ENCODE assay signal across 27 cellular contexts in genomic region chr6:19918436-19918835, GRCh38.
"Had no signal": no experiment of that assay in that cellular context is flagged by ENCODE, and none has a peak within 500 bp of the region (broad histone marks: within the 10 kb centered on the region; RNA-seq: fewer than 3 reads in every experiment).

No MANE protein-coding gene starts in this region.

- FAIRE-seq: urothelium cell line had no signal

- H3K4me3 ChIP-seq: stomach, suprapubic skin, testis, thoracic aorta, thyroid gland, tibial artery, tibial nerve, transverse colon, upper lobe of left lung, upper lobe of right lung, uterus, vagina had no signal

- DNase-seq: stimulated activated CD4-positive, alpha-beta T cell treated with anti-CD3 and anti-CD28 coated beads, Interleukin-2, amount 100 ng/mL, for 48 hours; stimulated activated CD4-positive, alpha-beta T cell treated with anti-CD3 and anti-CD28 coated beads, Interleukin-4, amount 100 ng/mL, for 1 hour; stimulated activated CD4-positive, alpha-beta T cell treated with anti-CD3 and anti-CD28 coated beads, Interleukin-4, amount 100 ng/mL, for 24 hours; stimulated activated CD4-positive, alpha-beta T cell treated with anti-CD3 and anti-CD28 coated beads, Interleukin-4, amount 100 ng/mL, for 4 hours; stimulated activated CD8-positive, alpha-beta memory T cell treated with anti-CD3 and anti-CD28 coated beads, Interleukin-4, amount 100 ng/mL, for 48 hours; stimulated activated naive B cell treated with anti-CD40 and anti-IgM and Interleukin-4, amounts not matched to agents 10 μg/mL and 1 μg/mL and 100 μg/mL, for 72 hours; stimulated activated naive CD4-positive, alpha-beta T cell; stimulated activated naive CD4-positive, alpha-beta T cell treated with Interleukin-2 at 50 U/mL for 16 hours; stimulated activated naive CD8-positive, alpha-beta T cell treated with anti-CD3 and anti-CD28 coated beads, Interleukin-15, amount 100 ng/mL, for 72 hours; stimulated activated naive CD8-positive, alpha-beta T cell treated with anti-CD3 and anti-CD28 coated beads, Interleukin-15, Interleukin-2, amounts not matched to agents 100 U/mL and 50 U/mL, for 24 hours; stomach; substantia nigra; testis; thyroid gland; tibial artery; transverse colon; trophoblast cell; upper lobe of left lung; upper lobe of right lung; uterus had no signal

- H3K4me1 ChIP-seq: stomach, suprapubic skin, testis, thyroid gland, tibial nerve, transverse colon, upper lobe of left lung, upper lobe of right lung, uterus, vagina had no signal

- ATAC-seq: stimulated activated effector memory CD8-positive, alpha-beta T cell treated with anti-CD3 and anti-CD28 coated beads, Interleukin-12 subunit alpha, Interleukin-12 subunit beta, amount 100 ng/mL, for 72 hours; stimulated activated memory B cell treated with anti-CD40 and anti-IgM and Interleukin-4, amounts not matched to agents 10 μg/mL and 1 μg/mL and 100 μg/mL, for 72 hours; stimulated activated naive B cell treated with anti-CD40 and anti-IgM and Interleukin-4, amounts not matched to agents 10 μg/mL and 1 μg/mL and 100 μg/mL, for 72 hours; stimulated activated naive CD8-positive, alpha-beta T cell treated with anti-CD3 and anti-CD28 coated beads, Interleukin-15, amount 100 ng/mL, for 72 hours; stimulated activated naive CD8-positive, alpha-beta T cell treated with anti-CD3 and anti-CD28 coated beads, Interleukin-15, Interleukin-2, amounts not matched to agents 100 U/mL and 50 U/mL, for 24 hours; upper lobe of right lung had no signal

- H3K36me3 ChIP-seq: stomach, suprapubic skin, thoracic aorta, thyroid gland, tibial artery, tibial nerve, transverse colon, upper lobe of left lung, upper lobe of right lung, uterus, vagina had no signal

- H3K27ac ChIP-seq: stomach, suprapubic skin, testis, thoracic aorta, thyroid gland, tibial artery, tibial nerve, transverse colon, upper lobe of left lung, upper lobe of right lung, uterus, vagina had no signal

- H3K27me3 ChIP-seq: stomach, suprapubic skin, testis, thyroid gland, tibial artery, tibial nerve, transverse colon, upper lobe of left lung, upper lobe of right lung, uterus, vagina had no signal

- H3K9me3 ChIP-seq: testis, thyroid gland, transverse colon, upper lobe of right lung, uterus, vagina had no signal
